Comparison of ENCODE assay signal across 8 cellular contexts in the genomic region with DNA sequence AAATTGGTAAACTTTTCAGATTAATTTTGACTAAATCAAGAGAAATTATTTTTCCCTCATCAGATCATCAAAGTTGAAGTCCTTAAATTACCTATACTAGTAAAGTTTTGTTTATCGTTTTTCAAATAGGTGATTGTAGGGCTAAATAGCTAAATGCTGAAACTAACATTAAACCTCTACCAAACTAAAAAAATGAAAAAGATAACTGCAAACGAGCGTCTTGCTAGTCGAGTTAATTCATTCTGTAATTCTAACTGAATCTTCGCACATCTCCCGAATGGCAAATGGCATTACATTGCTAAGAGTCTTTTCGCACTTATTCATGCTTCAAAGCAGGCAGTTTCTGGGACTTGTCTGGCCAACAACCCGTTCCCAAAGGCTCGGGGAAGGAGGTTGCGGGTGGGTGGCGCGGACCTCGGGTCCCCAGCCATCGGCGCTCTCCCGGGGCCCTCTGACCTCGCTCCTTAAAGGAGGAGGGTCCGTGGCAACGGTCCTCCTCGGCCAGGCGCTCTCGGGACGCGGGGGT. TPM values are rescaled to one million over a fixed set of nuclear protein-coding genes. Genes with fewer than 3 reads are reported as not detected.
DNase-seq lines count a peak whose midpoint lies in the region; ATAC-seq and TF ChIP-seq lines count a peak whose summit lies in the region.

No MANE protein-coding gene starts in this region.

- H3K36me3 Mint-ChIP-seq in mesothelial cell of epicardium: peaks cover 6% of the 10 kb centered on the region

- H3K27me3 ChIP-seq in BE2C (no peaks in the 10 kb centered on the region), aorta (ENCODE audit: control insufficient read depth in 1 of 2, insufficient read depth in 2 of 2, low read length in 1 of 2) (no peaks in the 10 kb centered on the region)

- peak overlapping the region; percentile 69 for H3K27ac ChIP-seq in caudate nucleus (ENCODE audit: low read depth, low read length)
- peak overlapping the region in 1 of 2 donors; percentile 1 for H3K27ac ChIP-seq in aorta (ENCODE audit: low read depth in 1 of 2, low read length in 2 of 2)

- DNase-seq in BE2C: no peak
- DNase-seq in HS-5 (ENCODE audit: low read depth): peak; percentile 6
- peak in 1 of 61 donors; percentile 38 for DNase-seq in caudate nucleus (lab: John Stamatoyannopoulos, UW)
- DNase-seq in mesothelial cell of epicardium (ENCODE audit: low spot score in 2 of 2, unreplicated experiment in 2 of 2): no peak
- DNase-seq in aorta: no peak
- DNase-seq in ecto neural progenitor cell (ENCODE audit: low spot score): no peak
- no peak for DNase-seq in NCI-H226

- ATAC-seq in aorta (ENCODE audit: low FRiP score): no peak
- ATAC-seq in GM21737 (IDR thresholded peaks at IDR 0.05; ENCODE audit: unreplicated experiment): no peak

- H3K4me3 ChIP-seq in BE2C (ENCODE audit: low read depth, low read length): peak overlapping the region; percentile 81
- peak overlapping the region; percentile 77 to 94 for H3K4me3 ChIP-seq in aorta (ENCODE audit: low read length in 2 of 2)

- H3K36me3 ChIP-seq in BE2C (no peaks in the 10 kb centered on the region), aorta (ENCODE audit: control insufficient read depth in 1 of 2, insufficient read depth in 2 of 2, low read length in 1 of 2) (no peaks in the 10 kb centered on the region)

- intact Hi-C loops in aorta (cut with DNase I): loop anchor here in 1 of 2 donors (2.0 kb wide), 1 partner anchor 267 kb away; a partner anchor contains a TSS

- WGBS in aorta, 2 donors: 3 to 4% methylated on average over 24 of the region's 24 CpGs

- no peaks in the 10 kb centered on the region for H3K27me3 Mint-ChIP-seq in mesothelial cell of epicardium (ENCODE audit: low read depth)

- no peaks in the 10 kb centered on the region for H3K9me3 Mint-ChIP-seq in mesothelial cell of epicardium

- H3K9me3 ChIP-seq in BE2C: no peaks in the 10 kb centered on the region
- no peaks in the 10 kb centered on the region for H3K9me3 ChIP-seq in aorta (ENCODE audit: control insufficient read depth, low read length)

- TF ChIP-seq CTCF in BE2C (IDR thresholded peaks at IDR 0.05; ENCODE audit: low read depth, low read length): no peak
- no peak for TF ChIP-seq CTCF in mesothelial cell of epicardium (IDR thresholded peaks at IDR 0.05; ENCODE audit: unreplicated experiment)

- H3K4me1 Mint-ChIP-seq in mesothelial cell of epicardium: peaks cover 33% of the 10 kb centered on the region

- H3K4me1 ChIP-seq in BE2C (peaks cover 6% of the 10 kb centered on the region; the same call in 1 of the 2 replicates), aorta (ENCODE audit: control insufficient read depth in 1 of 2, insufficient read depth in 2 of 2, low read length in 2 of 2) (no peaks in the 10 kb centered on the region)

- peak overlapping the region; percentile 30 for H3K27ac Mint-ChIP-seq in mesothelial cell of epicardium

- H3K4me3 Mint-ChIP-seq in mesothelial cell of epicardium: peak overlapping the region; percentile 75

RNA-seq across cellular contexts. Expression of a gene that starts 43.8 kb away (rescaled TPM):
- 31.1 TPM for polyA plus RNA-seq in BE2C (2012; ENCODE audit: insufficient read depth, insufficient read length, low read depth)
- total RNA-seq in mesothelial cell of epicardium (10.1 to 11.1 TPM (median 10.4 TPM) in 3 replicates), aorta (not detected)
- polyA plus RNA-seq in aorta: under 1 TPM in 1 of 2 donors, not detected in 1; 0.38 TPM
